In genomic region chr1:100053727-100054126, GRCh38 we compare ENCODE assay signal across 20 cellular contexts.
A peak's percentile ranks its signal among the peaks of the same experiment; 100 is the strongest.
DNase-seq lines count a peak whose midpoint lies in the region; ATAC-seq and TF ChIP-seq lines count a peak whose summit lies in the region.
"Had no signal": no experiment of that assay in that cellular context is flagged by ENCODE, and none has a peak within 500 bp of the region (broad histone marks: within the 10 kb centered on the region; RNA-seq: fewer than 3 reads in every experiment).

No MANE protein-coding gene starts in this region.

- H3K4me3 Mint-ChIP-seq in activated CD8-positive, alpha-beta T cell treated with anti-CD3 and anti-CD28 coated beads for 36 hours, result no peak overlapping the region
- H3K4me3 Mint-ChIP-seq in activated CD8-positive, alpha-beta T cell treated with anti-CD3 and anti-CD28 coated beads, Interleukin-2, amount 10 ng/mL, durations not matched to agents 7 days and 5 days, result no peak overlapping the region
- H3K4me3 Mint-ChIP-seq in CD8-positive, alpha-beta T cell, result no peak overlapping the region
- H3K4me3 Mint-ChIP-seq in endodermal cell (no peak overlapping the region), H9 (no peak overlapping the region)
- H3K4me3 Mint-ChIP-seq in activated CD4-positive, alpha-beta memory T cell treated with anti-CD3 and anti-CD28 coated beads, Interleukin-2, amount 10 ng/mL, durations not matched to agents 7 days and 5 days, result no peak overlapping the region

- H3T11ph ChIP-seq in H9 (ENCODE audit: low read length), result no peak overlapping the region

- no peak overlapping the region for H2BK15ac ChIP-seq in H9 (ENCODE audit: low read depth, low read length)

- no peak for ATAC-seq in activated CD8-positive, alpha-beta T cell treated with anti-CD3 and anti-CD28 coated beads for 36 hours
- no peak for ATAC-seq in activated CD8-positive, alpha-beta T cell treated with anti-CD3 and anti-CD28 coated beads, Interleukin-2, amount 10 ng/mL, durations not matched to agents 7 days and 5 days
- no peak for ATAC-seq in CD8-positive, alpha-beta T cell
- ATAC-seq in HG03469 (IDR thresholded peaks at IDR 0.05; ENCODE audit: unreplicated experiment), result no peak

- intact Hi-C loops in activated CD8-positive, alpha-beta T cell treated with anti-CD3 and anti-CD28 coated beads for 36 hours (cut with micrococcal nuclease), result no loop called here
- intact Hi-C loops in CD8-positive, alpha-beta T cell (cut with DNase I, micrococcal nuclease), result loop anchor here in 1 of 2 experiments (2.0 kb wide), 1 partner anchor 15 kb away; a partner anchor contains a TSS
- intact Hi-C loops in OCI-LY7 (cut with micrococcal nuclease; ENCODE audit: unreplicated experiment), result no loop called here

- H3K27me3 ChIP-seq in CD8-positive, alpha-beta T cell (ENCODE audit: insufficient read depth, low read length), result no peaks in the 10 kb centered on the region
- H3K27me3 ChIP-seq in endodermal cell (ENCODE audit: control insufficient read depth, insufficient read depth, low read length, poor library complexity, severe bottlenecking) (no peaks in the 10 kb centered on the region), H9 (ENCODE audit: insufficient read depth, low read length) (no peaks in the 10 kb centered on the region)
- H3K27me3 ChIP-seq: Peyer's patch had no signal

- H3K4ac ChIP-seq in H9 (ENCODE audit: low read depth, low read length), result no peak overlapping the region

- peaks cover 15% of the 10 kb centered on the region; the same call in 1 of the 2 replicates for H4K20me1 ChIP-seq in OCI-LY7 (ENCODE audit: insufficient read depth, low read length)
- no peaks in the 10 kb centered on the region for H4K20me1 ChIP-seq in H9 (ENCODE audit: control insufficient read depth, insufficient read depth, insufficient read length)

- H3K4me1 Mint-ChIP-seq in activated CD8-positive, alpha-beta T cell treated with anti-CD3 and anti-CD28 coated beads for 36 hours (ENCODE audit: low read depth), result peaks cover 40% of the 10 kb centered on the region
- H3K4me1 Mint-ChIP-seq in activated CD8-positive, alpha-beta T cell treated with anti-CD3 and anti-CD28 coated beads, Interleukin-2, amount 10 ng/mL, durations not matched to agents 7 days and 5 days (ENCODE audit: low read depth), result peaks cover 25% of the 10 kb centered on the region
- peaks cover 47% of the 10 kb centered on the region for H3K4me1 Mint-ChIP-seq in CD8-positive, alpha-beta T cell (ENCODE audit: low read depth)
- H3K4me1 Mint-ChIP-seq in endodermal cell (peaks cover 22% of the 10 kb centered on the region), H9 (peaks cover 11 to 12% of the 10 kb centered on the region in 2 experiments)
- peaks cover 30% of the 10 kb centered on the region for H3K4me1 Mint-ChIP-seq in activated CD4-positive, alpha-beta memory T cell treated with anti-CD3 and anti-CD28 coated beads, Interleukin-2, amount 10 ng/mL, durations not matched to agents 7 days and 5 days

- H3K4me3 ChIP-seq in CD8-positive, alpha-beta T cell (ENCODE audit: low read depth, low read length), result no peak overlapping the region
- no peak overlapping the region for H3K4me3 ChIP-seq in OCI-LY7 (ENCODE audit: low read depth, low read length, poor library complexity, severe bottlenecking)
- no peak overlapping the region for H3K4me3 ChIP-seq in endodermal cell (ENCODE audit: low read length)
- H3K4me3 ChIP-seq: Peyer's patch had no signal

- peaks cover 36% of the 10 kb centered on the region for H3K36me3 Mint-ChIP-seq in activated CD8-positive, alpha-beta T cell treated with anti-CD3 and anti-CD28 coated beads for 36 hours (ENCODE audit: low read depth)
- H3K36me3 Mint-ChIP-seq in activated CD8-positive, alpha-beta T cell treated with anti-CD3 and anti-CD28 coated beads, Interleukin-2, amount 10 ng/mL, durations not matched to agents 7 days and 5 days (ENCODE audit: low read depth), result peaks cover 49% of the 10 kb centered on the region
- peaks cover 49% of the 10 kb centered on the region for H3K36me3 Mint-ChIP-seq in CD8-positive, alpha-beta T cell
- H3K36me3 Mint-ChIP-seq in endodermal cell (ENCODE audit: low read depth), result peaks cover 36% of the 10 kb centered on the region
- peaks cover 55% of the 10 kb centered on the region for H3K36me3 Mint-ChIP-seq in activated CD4-positive, alpha-beta memory T cell treated with anti-CD3 and anti-CD28 coated beads, Interleukin-2, amount 10 ng/mL, durations not matched to agents 7 days and 5 days (ENCODE audit: low read depth)
- H3K36me3 Mint-ChIP-seq in H9 (ENCODE audit: insufficient read depth in 1 of 3, low read depth in 3 of 3), result peaks cover 2 to 16% (median 15%) of the 10 kb centered on the region in 3 experiments; a peak in 6 of 7 replicates

- H3K9me2 ChIP-seq in OCI-LY7 (ENCODE audit: insufficient read depth, low read length), result no peaks in the 10 kb centered on the region

- H2BK120ac ChIP-seq in H9 (ENCODE audit: low read depth, low read length, poor library complexity, severe bottlenecking), result no peak overlapping the region

- H3K27ac Mint-ChIP-seq in activated CD8-positive, alpha-beta T cell treated with anti-CD3 and anti-CD28 coated beads for 36 hours, result peak overlapping the region; percentile 21
- H3K27ac Mint-ChIP-seq in activated CD8-positive, alpha-beta T cell treated with anti-CD3 and anti-CD28 coated beads, Interleukin-2, amount 10 ng/mL, durations not matched to agents 7 days and 5 days, result no peak overlapping the region
- peak overlapping the region; percentile 12 for H3K27ac Mint-ChIP-seq in CD8-positive, alpha-beta T cell
- H3K27ac Mint-ChIP-seq in endodermal cell (peak overlapping the region; percentile 11), H9 (peak overlapping the region in 1 of 3 experiments; percentile 2; a peak in 1 of 7 replicates)
- H3K27ac Mint-ChIP-seq in activated CD4-positive, alpha-beta memory T cell treated with anti-CD3 and anti-CD28 coated beads, Interleukin-2, amount 10 ng/mL, durations not matched to agents 7 days and 5 days, result no peak overlapping the region

- H2AK5ac ChIP-seq in H9 (ENCODE audit: insufficient read length, low read length), result no peak overlapping the region

- no peak overlapping the region for H3K14ac ChIP-seq in H9 (ENCODE audit: insufficient read depth, low read length)

- no peak overlapping the region for H2BK12ac ChIP-seq in H9 (ENCODE audit: insufficient read length, low read depth, low read length)

- H4K5ac ChIP-seq in H9 (ENCODE audit: insufficient read length, low read depth, low read length), result no peak overlapping the region

- H3K36me3 ChIP-seq in CD8-positive, alpha-beta T cell (ENCODE audit: insufficient read depth, low read length), result peaks cover 13% of the 10 kb centered on the region
- H3K36me3 ChIP-seq in OCI-LY7 (ENCODE audit: insufficient read depth, low read length) (peaks cover 83% of the 10 kb centered on the region), endodermal cell (ENCODE audit: control insufficient read depth, insufficient read depth, low read length) (peaks cover 68% of the 10 kb centered on the region)

- TF ChIP-seq CTCF in activated CD8-positive, alpha-beta T cell treated with anti-CD3 and anti-CD28 coated beads for 36 hours (IDR thresholded peaks at IDR 0.05), result no peak
- TF ChIP-seq CTCF in CD8-positive, alpha-beta T cell (IDR thresholded peaks at IDR 0.05), result no peak
- TF ChIP-seq CTCF in OCI-LY7 (conservative IDR thresholded peaks at IDR 0.05; ENCODE audit: low read length) (no peak), endodermal cell (conservative IDR thresholded peaks at IDR 0.05) (no peak), H9 (conservative IDR thresholded peaks at IDR 0.05) (no peak)

- no peak overlapping the region for H3K4me2 ChIP-seq in OCI-LY7 (ENCODE audit: low read length)
- no peak overlapping the region for H3K4me2 ChIP-seq in H9 (ENCODE audit: insufficient read depth, insufficient read length, low read length)

- H4K8ac ChIP-seq in H9 (replicated peaks; ENCODE audit: insufficient read length, low read depth, low read length), result no peak overlapping the region

- H3K9ac ChIP-seq in endodermal cell (ENCODE audit: extremely low read depth, low read length, poor library complexity, severe bottlenecking), result no peak overlapping the region
- H3K9ac ChIP-seq in H9 (ENCODE audit: extremely low read depth, insufficient read length, low read length), result no peak overlapping the region

- no peak overlapping the region for H3K27ac ChIP-seq in CD8-positive, alpha-beta T cell (ENCODE audit: low read depth, low read length)
- H3K27ac ChIP-seq in OCI-LY7 (ENCODE audit: low read depth, low read length, poor library complexity, severe bottlenecking), result no peak overlapping the region
- H3K27ac ChIP-seq in endodermal cell (ENCODE audit: low read depth, low read length), result no peak overlapping the region
- H3K27ac ChIP-seq in H9 (ENCODE audit: insufficient read length, low read depth, low read length), result no peak overlapping the region
- H3K27ac ChIP-seq: C4-2B, Peyer's patch had no signal

- 93 to 97% methylated on average over 4 of the region's 4 CpGs for WGBS in endodermal cell (ENCODE audit: insufficient coverage in 1 of 2, insufficient read length in 1 of 2), 2 experiments
- no CpG with 5 or more reads among the region's 4 CpGs for WGBS in H9 (ENCODE audit: extremely low coverage, insufficient read length, low lambda C conversion rate)

- H3K9me3 ChIP-seq in CD8-positive, alpha-beta T cell (ENCODE audit: low read length), result no peaks in the 10 kb centered on the region
- no peaks in the 10 kb centered on the region for H3K9me3 ChIP-seq in OCI-LY7 (ENCODE audit: low read length)
- peaks cover 7% of the 10 kb centered on the region for H3K9me3 ChIP-seq in endodermal cell (ENCODE audit: control insufficient read depth, low read length)
- no peaks in the 10 kb centered on the region for H3K9me3 ChIP-seq in H9 (ENCODE audit: control insufficient read depth, low read depth, low read length)
- H3K9me3 ChIP-seq: Peyer's patch had no signal

- POLR2A ChIA-PET in activated CD8-positive, alpha-beta T cell treated with anti-CD3 and anti-CD28 coated beads for 36 hours (lab: Charles Lee), result no interaction called here
- POLR2A ChIA-PET in activated CD8-positive, alpha-beta T cell treated with anti-CD3 and anti-CD28 coated beads, Interleukin-2, amount 10 ng/mL, durations not matched to agents 7 days and 5 days (lab: Charles Lee), result interaction anchor here (0.7 to 1.8 kb wide), 2 partner anchors 16 to 313 kb away, joined by 4 read pairs; a partner anchor contains a TSS
- POLR2A ChIA-PET in CD8-positive, alpha-beta T cell (lab: Charles Lee), result no interaction called here
- POLR2A ChIA-PET in OCI-LY7 (lab: Charles Lee), result interaction anchor here (0.6 to 0.9 kb wide), 4 partner anchors 9 to 242 kb away, joined by 3 read pairs; no protein-coding TSS in a partner anchor
- POLR2A ChIA-PET in activated CD4-positive, alpha-beta memory T cell treated with anti-CD3 and anti-CD28 coated beads, Interleukin-2, amount 10 ng/mL, durations not matched to agents 7 days and 5 days (lab: Charles Lee), result interaction anchor here (0.7 to 1.5 kb wide), 3 partner anchors 14 to 25 kb away, joined by 4 read pairs; a partner anchor contains a TSS

- H3K23me2 ChIP-seq in H9 (ENCODE audit: insufficient read length, low read depth, low read length, poor library complexity, severe bottlenecking), result no peaks in the 10 kb centered on the region

- peaks cover 5% of the 10 kb centered on the region for H3K79me1 ChIP-seq in H9 (ENCODE audit: insufficient read depth, low read depth, low read length, poor library complexity, severe bottlenecking)

- H3K79me2 ChIP-seq in OCI-LY7 (ENCODE audit: insufficient read depth, low read depth, low read length), result peaks cover 89% of the 10 kb centered on the region
- H3K79me2 ChIP-seq in H9 (ENCODE audit: insufficient read depth, low read length), result peaks cover 11% of the 10 kb centered on the region; the same call in 1 of the 2 replicates

- no peak overlapping the region for H3K56ac ChIP-seq in H9 (ENCODE audit: insufficient read length, low read depth, low read length)

- BruUV-seq in OCI-LY7 (replicated peaks; lab: Mats Ljungman, UMichigan), result TSS peak; percentile 13

- H3K27me3 Mint-ChIP-seq in activated CD8-positive, alpha-beta T cell treated with anti-CD3 and anti-CD28 coated beads for 36 hours, result no peaks in the 10 kb centered on the region
- H3K27me3 Mint-ChIP-seq in activated CD8-positive, alpha-beta T cell treated with anti-CD3 and anti-CD28 coated beads, Interleukin-2, amount 10 ng/mL, durations not matched to agents 7 days and 5 days (ENCODE audit: low read depth), result no peaks in the 10 kb centered on the region
- no peaks in the 10 kb centered on the region for H3K27me3 Mint-ChIP-seq in CD8-positive, alpha-beta T cell (ENCODE audit: low read depth)
- H3K27me3 Mint-ChIP-seq in endodermal cell (ENCODE audit: insufficient read depth) (no peaks in the 10 kb centered on the region), H9 (ENCODE audit: low read depth) (no peaks in the 10 kb centered on the region)
- H3K27me3 Mint-ChIP-seq in activated CD4-positive, alpha-beta memory T cell treated with anti-CD3 and anti-CD28 coated beads, Interleukin-2, amount 10 ng/mL, durations not matched to agents 7 days and 5 days, result no peaks in the 10 kb centered on the region

- no peaks in the 10 kb centered on the region for H3K9me3 Mint-ChIP-seq in activated CD8-positive, alpha-beta T cell treated with anti-CD3 and anti-CD28 coated beads for 36 hours
- H3K9me3 Mint-ChIP-seq in activated CD8-positive, alpha-beta T cell treated with anti-CD3 and anti-CD28 coated beads, Interleukin-2, amount 10 ng/mL, durations not matched to agents 7 days and 5 days (ENCODE audit: insufficient read depth), result no peaks in the 10 kb centered on the region
- H3K9me3 Mint-ChIP-seq in CD8-positive, alpha-beta T cell, result no peaks in the 10 kb centered on the region
- H3K9me3 Mint-ChIP-seq in endodermal cell (no peaks in the 10 kb centered on the region), H9 (no peaks in the 10 kb centered on the region)
- H3K9me3 Mint-ChIP-seq in activated CD4-positive, alpha-beta memory T cell treated with anti-CD3 and anti-CD28 coated beads, Interleukin-2, amount 10 ng/mL, durations not matched to agents 7 days and 5 days, result no peaks in the 10 kb centered on the region

- no peak overlapping the region for H2BK20ac ChIP-seq in H9 (ENCODE audit: low read depth, low read length, poor library complexity, severe bottlenecking)

- no peak overlapping the region for H4K91ac ChIP-seq in H9 (ENCODE audit: insufficient read length, low read depth, low read length)

- CTCF ChIA-PET in activated CD8-positive, alpha-beta T cell treated with anti-CD3 and anti-CD28 coated beads for 36 hours (lab: Charles Lee), result no interaction called here
- CTCF ChIA-PET in activated CD8-positive, alpha-beta T cell treated with anti-CD3 and anti-CD28 coated beads, Interleukin-2, amount 10 ng/mL, durations not matched to agents 7 days and 5 days (lab: Charles Lee), result no interaction called here
- CTCF ChIA-PET in CD8-positive, alpha-beta T cell (lab: Charles Lee), result no interaction called here
- CTCF ChIA-PET in OCI-LY7 (lab: Charles Lee; ENCODE audit: unreplicated experiment), result no interaction called here
- CTCF ChIA-PET in activated CD4-positive, alpha-beta memory T cell treated with anti-CD3 and anti-CD28 coated beads, Interleukin-2, amount 10 ng/mL, durations not matched to agents 7 days and 5 days (lab: Charles Lee), result no interaction called here

- H3K18ac ChIP-seq in H9 (ENCODE audit: insufficient read length, low read depth, low read length), result no peak overlapping the region

- H3K23ac ChIP-seq in H9 (ENCODE audit: insufficient read length, low read depth, low read length), result no peak overlapping the region

- no peak overlapping the region for H2AFZ ChIP-seq in OCI-LY7 (ENCODE audit: low read length)
- H2AFZ ChIP-seq in H9 (ENCODE audit: low read length), result no peak overlapping the region

- DNase-seq in activated CD8-positive, alpha-beta T cell treated with anti-CD3 and anti-CD28 coated beads for 36 hours, result no peak
- DNase-seq in activated CD8-positive, alpha-beta T cell treated with anti-CD3 and anti-CD28 coated beads, Interleukin-2, amount 10 ng/mL, durations not matched to agents 7 days and 5 days, result no peak
- no peak for DNase-seq in CD8-positive, alpha-beta T cell
- DNase-seq in OCI-LY7 (ENCODE audit: low spot score) (no peak), endodermal cell (no peak), H9 (no peak)
- DNase-seq in activated CD4-positive, alpha-beta memory T cell treated with anti-CD3 and anti-CD28 coated beads, Interleukin-2, amount 10 ng/mL, durations not matched to agents 7 days and 5 days, result no peak
- DNase-seq: DMS53; GDM1; Karpas-422; MV-4-11; NCI-H1105 treated with DMSO at 0.1 percent for 48 hours; NCI-H2029 treated with DMSO at 0.1 percent for 48 hours; NCI-H345; NCI-H524; NCI-H774; NK-92 treated with Interleukin-12 subunit alpha and Interleukin-12 subunit beta, amount 100 ng/mL, for 24 hours; Peyer's patch had no signal

- peaks cover 14% of the 10 kb centered on the region for H3K4me1 ChIP-seq in CD8-positive, alpha-beta T cell (ENCODE audit: insufficient read depth, low read length)
- H3K4me1 ChIP-seq in OCI-LY7 (ENCODE audit: insufficient read depth, low read length, poor library complexity, severe bottlenecking) (peaks cover 18% of the 10 kb centered on the region), endodermal cell (ENCODE audit: control insufficient read depth, insufficient read depth, low read length) (peaks cover 12% of the 10 kb centered on the region), H9 (ENCODE audit: insufficient read depth, low read length) (peaks cover 3% of the 10 kb centered on the region; the same call in 1 of the 2 replicates)
- H3K4me1 ChIP-seq: Peyer's patch had no signal

- no peak overlapping the region for H2BK5ac ChIP-seq in H9 (ENCODE audit: insufficient read length, low read length)

Comparison
In these comparisons a context has a peak if more than half of its experiments do, and no peak if none do; other contexts are left out.
1. H3K27ac Mint-ChIP-seq: peak in activated CD8-positive, alpha-beta T cell treated with anti-CD3 and anti-CD28 coated beads for 36 hours (single experiment), CD8-positive, alpha-beta T cell (single experiment) and endodermal cell (single experiment); none in activated CD8-positive, alpha-beta T cell treated with anti-CD3 and anti-CD28 coated beads, Interleukin-2, amount 10 ng/mL, durations not matched to agents 7 days and 5 days (single experiment) and activated CD4-positive, alpha-beta memory T cell treated with anti-CD3 and anti-CD28 coated beads, Interleukin-2, amount 10 ng/mL, durations not matched to agents 7 days and 5 days (single experiment).
2. POLR2A ChIA-PET loops: an anchor here in activated CD8-positive, alpha-beta T cell treated with anti-CD3 and anti-CD28 coated beads, Interleukin-2, amount 10 ng/mL, durations not matched to agents 7 days and 5 days (0.7 to 1.8 kb wide), OCI-LY7 (0.6 to 0.9 kb wide) and activated CD4-positive, alpha-beta memory T cell treated with anti-CD3 and anti-CD28 coated beads, Interleukin-2, amount 10 ng/mL, durations not matched to agents 7 days and 5 days (0.7 to 1.5 kb wide); none called in activated CD8-positive, alpha-beta T cell treated with anti-CD3 and anti-CD28 coated beads for 36 hours and CD8-positive, alpha-beta T cell.